ENCODE assay signal across 11 cellular contexts in the genomic region with DNA sequence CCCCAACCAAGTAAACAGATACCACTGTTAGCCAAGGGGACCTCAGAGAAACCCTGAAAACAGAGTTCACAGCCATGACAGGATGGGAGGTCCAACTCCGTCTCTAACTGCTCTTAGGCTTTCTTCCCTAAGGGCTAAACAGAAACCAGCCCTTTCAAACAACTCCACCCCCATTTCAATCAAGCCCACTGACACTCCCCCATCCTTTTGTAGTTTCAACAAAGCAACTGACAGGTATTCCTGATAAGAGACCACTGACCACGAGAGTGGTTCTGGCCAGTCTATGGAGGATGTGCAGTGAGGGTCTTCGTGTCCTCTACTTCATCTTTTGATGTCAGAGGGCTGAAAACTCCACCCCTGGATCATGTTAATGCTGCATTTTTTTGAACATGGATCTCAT.
"Had no signal": no experiment of that assay in that cellular context is flagged by ENCODE, and none has a peak within 500 bp of the region (broad histone marks: within the 10 kb centered on the region; RNA-seq: fewer than 3 reads in every experiment).

No MANE protein-coding gene starts in this region.

- H3K9me3 ChIP-seq: ovary, thyroid gland had no signal

- H3K4me3 ChIP-seq: dorsolateral prefrontal cortex, neural progenitor cell, ovary, thyroid gland had no signal

- H3K27ac Mint-ChIP-seq: activated naive CD4-positive, alpha-beta T cell treated with anti-CD3 and anti-CD28 coated beads, Interleukin-2, amount 50 U/mL, for 24 hours; endodermal cell; immature natural killer cell; neural progenitor cell had no signal

- ATAC-seq: sciatic nerve had no signal

- H3K9ac ChIP-seq: neural progenitor cell had no signal

- H3K4me3 Mint-ChIP-seq: activated naive CD4-positive, alpha-beta T cell treated with anti-CD3 and anti-CD28 coated beads, Interleukin-2, amount 50 U/mL, for 24 hours; endodermal cell; immature natural killer cell; neural progenitor cell had no signal

- H3K36me3 ChIP-seq: neural progenitor cell, ovary, thyroid gland had no signal

- H3K27me3 Mint-ChIP-seq: activated naive CD4-positive, alpha-beta T cell treated with anti-CD3 and anti-CD28 coated beads, Interleukin-2, amount 50 U/mL, for 24 hours had no signal

- H3K27ac ChIP-seq: dorsolateral prefrontal cortex, neural progenitor cell, ovary, thyroid gland had no signal

- H3K27me3 ChIP-seq: dorsolateral prefrontal cortex, neural progenitor cell, ovary, thyroid gland had no signal

- H3K9me3 Mint-ChIP-seq: activated naive CD4-positive, alpha-beta T cell treated with anti-CD3 and anti-CD28 coated beads, Interleukin-2, amount 50 U/mL, for 24 hours; endodermal cell; immature natural killer cell; neural progenitor cell had no signal

- DNase-seq: activated CD4-positive, alpha-beta T cell treated with anti-CD3 and anti-CD28 coated beads for 1 hour; dorsolateral prefrontal cortex; endodermal cell; head of caudate nucleus; immature natural killer cell; ovary; T-helper 9 cell; thyroid gland had no signal

- H3K36me3 Mint-ChIP-seq: activated naive CD4-positive, alpha-beta T cell treated with anti-CD3 and anti-CD28 coated beads, Interleukin-2, amount 50 U/mL, for 24 hours; immature natural killer cell; neural progenitor cell had no signal
